24 cellular contexts compared by ENCODE assay signal in genomic region chr2:23571066-23571465, GRCh38.
"Had no signal": no experiment of that assay in that cellular context is flagged by ENCODE, and none has a peak within 500 bp of the region (broad histone marks: within the 10 kb centered on the region; RNA-seq: fewer than 3 reads in every experiment).

No MANE protein-coding gene starts in this region.

- H3K27me3 ChIP-seq: ascending aorta, body of pancreas had no signal

- H3K27ac ChIP-seq: ascending aorta, body of pancreas, KMS-11 had no signal

- H3K36me3 ChIP-seq: ascending aorta had no signal

- H3K4me2 ChIP-seq: KMS-11, SK-N-SH had no signal

- DNase-seq: activated CD4-positive, alpha-beta T cell treated with anti-CD3 and anti-CD28 coated beads for 48 hours; activated CD4-positive, alpha-beta T cell treated with anti-CD3 and anti-CD28 coated beads, Interleukin-2, amount 50 U/mL, for 4 hours; activated CD4-positive, CD25-positive, alpha-beta regulatory T cell treated with anti-CD3 and anti-CD28 coated beads, Interleukin-2, amount 50 U/mL, for 72 hours; activated CD8-positive, alpha-beta memory T cell treated with anti-CD3 and anti-CD28 coated beads, Interleukin-2, amount 50 U/mL, for 48 hours; activated CD8-positive, alpha-beta T cell treated with anti-CD3 and anti-CD28 coated beads, Interleukin-2, amount 10 ng/mL, durations not matched to agents 7 days and 5 days; activated T-cell treated with anti-CD3 and anti-CD28 coated beads, Interleukin-2, amount 50 U/mL, for 1 hour; amniotic stem cell; body of pancreas; NCI-H1105; NCI-H1436; NCI-H1694 treated with DMSO at 0.1 percent for 48 hours; NCI-H2029 treated with DMSO at 0.1 percent for 48 hours; NCI-H345; NCI-H510A; NCI-H69; NK-92 treated with Interleukin-12 subunit alpha and Interleukin-12 subunit beta, amount 100 ng/mL, for 24 hours; OCI-M1; RPMI8226; SK-N-SH; T-helper 1 cell had no signal

- H3K9ac ChIP-seq: KMS-11, SK-N-SH had no signal

- H3K4me3 ChIP-seq: ascending aorta, body of pancreas had no signal

- H3K9me3 ChIP-seq: ascending aorta, body of pancreas, SK-N-SH had no signal

- ATAC-seq: activated CD8-positive, alpha-beta T cell treated with anti-CD3 and anti-CD28 coated beads, Interleukin-2, amount 10 ng/mL, durations not matched to agents 7 days and 5 days; body of pancreas; Panc1; WTC11 had no signal

- H3K4me1 ChIP-seq: body of pancreas had no signal
